In the genomic region with DNA sequence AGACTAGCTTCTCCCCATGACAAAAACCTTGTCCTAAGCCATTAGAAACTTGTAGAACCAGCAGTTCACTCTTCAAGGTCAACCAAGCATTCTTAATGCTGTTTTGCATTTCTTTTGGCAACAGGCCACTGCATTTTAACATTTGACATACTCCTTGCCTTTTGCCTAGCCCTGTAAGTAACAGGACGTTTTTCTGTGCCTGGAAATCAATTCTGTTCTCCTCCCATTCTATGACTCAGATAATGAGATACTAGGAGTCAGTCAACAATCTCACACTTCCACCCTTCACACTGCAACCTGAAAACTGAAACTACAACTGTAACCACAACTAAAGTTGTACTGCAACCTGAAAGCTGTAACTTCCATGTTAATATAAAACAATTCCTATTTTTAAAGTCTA, we compare ENCODE assay signal across 12 cellular contexts.
DNase-seq lines count a peak whose midpoint lies in the region; ATAC-seq and TF ChIP-seq lines count a peak whose summit lies in the region.
"Had no signal": no experiment of that assay in that cellular context is flagged by ENCODE, and none has a peak within 500 bp of the region (broad histone marks: within the 10 kb centered on the region; RNA-seq: fewer than 3 reads in every experiment).

No MANE protein-coding gene starts in this region.

- H3K4me3 ChIP-seq in adipocyte (ENCODE audit: low read length) (no peak overlapping the region), gastrocnemius medialis (no peak overlapping the region)

- H3K36me3 ChIP-seq in adipocyte (ENCODE audit: control insufficient read depth, insufficient read depth, low read length, severe bottlenecking) (no peaks in the 10 kb centered on the region), gastrocnemius medialis (no peaks in the 10 kb centered on the region)

- in situ Hi-C loops in gastrocnemius medialis (cut with MboI; ENCODE audit: low sequenced_read_pairs in 4 of 4) = no loop called here

- no peak for TF ChIP-seq POLR2A in gastrocnemius medialis (IDR thresholded peaks at IDR 0.05)

- no peaks in the 10 kb centered on the region for H3K9me3 ChIP-seq in adipocyte (ENCODE audit: control insufficient read depth, low read length)
- H3K9me3 ChIP-seq in gastrocnemius medialis = no peaks in the 10 kb centered on the region

- H3K27ac ChIP-seq in gastrocnemius medialis = no peak overlapping the region

- no peak overlapping the region for H3K9ac ChIP-seq in adipocyte (ENCODE audit: low read length)

- DNase-seq in EL (peak; percentile 6), adipocyte (ENCODE audit: low read depth) (peak; percentile 6), iPS-NIHi7 (ENCODE audit: extremely low spot score) (peak; percentile 17), gastrocnemius medialis (no peak), AG08396 (ENCODE audit: low spot score) (no peak)
- DNase-seq: activated CD4-positive, alpha-beta T cell treated with anti-CD3 and anti-CD28 coated beads, Interleukin-2, amount 10 ng/mL, durations not matched to agents 24 days and 14 days; activated effector memory CD4-positive, alpha-beta T cell treated with anti-CD3 and anti-CD28 coated beads, Interleukin-2, amount 50 U/mL, for 16 hours; IMR-90; T-cell had no signal

- intact Hi-C loops in gastrocnemius medialis (cut with DNase I; ENCODE audit: low total_unique reads) = no loop called here

- no peak for TF ChIP-seq CTCF in gastrocnemius medialis (IDR thresholded peaks at IDR 0.05 in 4 of 5, conservative IDR thresholded peaks at IDR 0.05 in 1 of 5)

- peaks cover 10% of the 10 kb centered on the region for H3K4me1 ChIP-seq in adipocyte (ENCODE audit: control insufficient read depth, insufficient read depth, low read length)
- no peaks in the 10 kb centered on the region for H3K4me1 ChIP-seq in gastrocnemius medialis

- ATAC-seq in HG03139 (IDR thresholded peaks at IDR 0.05; ENCODE audit: unreplicated experiment) = peak; percentile 58
- no peak for ATAC-seq in gastrocnemius medialis
- ATAC-seq in GM21360 (IDR thresholded peaks at IDR 0.05; ENCODE audit: unreplicated experiment) = no peak
- no peak for ATAC-seq in GM21825 (IDR thresholded peaks at IDR 0.05; ENCODE audit: unreplicated experiment)
- ATAC-seq: T-cell had no signal

- H3K27me3 ChIP-seq in adipocyte (replicated peaks; ENCODE audit: control insufficient read depth, insufficient read depth, low read length) (no peaks in the 10 kb centered on the region), gastrocnemius medialis (no peaks in the 10 kb centered on the region)

Comparison
In these comparisons a context has a peak if more than half of its experiments do, and no peak if none do; other contexts are left out.
1. DNase-seq: peak in EL (single experiment), adipocyte (single experiment) and iPS-NIHi7 (single experiment); none in gastrocnemius medialis (0 of 2) and AG08396 (single experiment).